Comparison of ENCODE assay signal across 10 cellular contexts in genomic region chr14:22513066-22513812, GRCh38.
DNase-seq lines count a peak whose midpoint lies in the region; ATAC-seq and TF ChIP-seq lines count a peak whose summit lies in the region.
"Had no signal": no experiment of that assay in that cellular context is flagged by ENCODE, and none has a peak within 500 bp of the region (broad histone marks: within the 10 kb centered on the region; RNA-seq: fewer than 3 reads in every experiment).

No MANE protein-coding gene starts in this region.

- TF ChIP-seq POLR2A in sigmoid colon (IDR thresholded peaks at IDR 0.05), result no peak

- no peak for DNase-seq in CD8-positive, alpha-beta T cell
- DNase-seq in T-cell (no peak), sigmoid colon (no peak), middle frontal gyrus (ENCODE audit: extremely low spot score, low spot score) (no peak), KG1 (lab: John Stamatoyannopoulos, UW) (no peak), SHP77 (lab: John Stamatoyannopoulos, UW) (no peak), NCI-H146 treated with DMSO at 0.1 percent for 48 hours (lab: John Stamatoyannopoulos, UW; ENCODE audit: unreplicated experiment) (no peak)
- DNase-seq: COR-L47, NCI-H1436 had no signal

- no peak for TF ChIP-seq EP300 in sigmoid colon (IDR thresholded peaks at IDR 0.05)

- H3K4me3 ChIP-seq in CD8-positive, alpha-beta T cell (ENCODE audit: low read depth, low read length), result peak overlapping the region; percentile 41
- H3K4me3 ChIP-seq in esophagus (ENCODE audit: low read depth in 1 of 2, low read length in 2 of 2) (no peak overlapping the region), sigmoid colon (no peak overlapping the region)

- no peaks in the 10 kb centered on the region for H3K9me3 ChIP-seq in CD8-positive, alpha-beta T cell (ENCODE audit: low read length)
- peaks cover 0 to 2% of the 10 kb centered on the region in 2 donors for H3K9me3 ChIP-seq in esophagus (ENCODE audit: control insufficient read depth in 2 of 2, insufficient read depth in 1 of 2, low read depth in 1 of 2, low read length in 1 of 2)
- H3K9me3 ChIP-seq in sigmoid colon, result no peaks in the 10 kb centered on the region

- CTCF ChIA-PET in CD8-positive, alpha-beta T cell (lab: Charles Lee), result interaction anchor here (0.7 to 7.2 kb wide), 11 partner anchors 10 to 630 kb away, joined by 3 to 47 read pairs (median 3); no protein-coding TSS in a partner anchor
- CTCF ChIA-PET in T-cell (lab: Charles Lee), result interaction anchor here (0.6 to 1.4 kb wide), 12 partner anchors 10 to 786 kb away, joined by 3 to 5 read pairs (median 3); no protein-coding TSS in a partner anchor

- no peak for TF ChIP-seq CTCF in CD8-positive, alpha-beta T cell (IDR thresholded peaks at IDR 0.05)
- TF ChIP-seq CTCF in sigmoid colon (IDR thresholded peaks at IDR 0.05), result no peak

- no peaks in the 10 kb centered on the region for H3K27me3 Mint-ChIP-seq in CD8-positive, alpha-beta T cell (ENCODE audit: low read depth)
- H3K27me3 Mint-ChIP-seq in T-cell, result no peaks in the 10 kb centered on the region

- peaks cover 31% of the 10 kb centered on the region for H3K36me3 ChIP-seq in CD8-positive, alpha-beta T cell (ENCODE audit: insufficient read depth, low read length)
- H3K36me3 ChIP-seq in esophagus (ENCODE audit: control insufficient read depth in 2 of 2, insufficient read depth in 2 of 2, low read length in 1 of 2) (no peaks in the 10 kb centered on the region), sigmoid colon (no peaks in the 10 kb centered on the region)

- peak overlapping the region; percentile 99 for H3K27ac Mint-ChIP-seq in CD8-positive, alpha-beta T cell
- H3K27ac Mint-ChIP-seq in T-cell, result peak overlapping the region; percentile 96 to 99

- intact Hi-C loops in CD8-positive, alpha-beta T cell (cut with DNase I, micrococcal nuclease), result loop anchor here in 1 of 2 experiments (2.0 to 10.0 kb wide), 2 partner anchors 14 to 288 kb away; no protein-coding TSS in a partner anchor
- intact Hi-C loops in sigmoid colon (cut with DNase I), result no loop called here

- no peaks in the 10 kb centered on the region for H3K27me3 ChIP-seq in CD8-positive, alpha-beta T cell (ENCODE audit: insufficient read depth, low read length)
- H3K27me3 ChIP-seq in esophagus (ENCODE audit: control insufficient read depth in 1 of 2, insufficient read depth in 2 of 2, low read length in 2 of 2) (no peaks in the 10 kb centered on the region), sigmoid colon (no peaks in the 10 kb centered on the region)

- no peak for ATAC-seq in CD8-positive, alpha-beta T cell
- ATAC-seq in T-cell (replicated peaks in 1 of 4), result no peak

- peaks cover 87% of the 10 kb centered on the region for H3K36me3 Mint-ChIP-seq in CD8-positive, alpha-beta T cell
- peaks cover 71% of the 10 kb centered on the region for H3K36me3 Mint-ChIP-seq in T-cell

- POLR2A ChIA-PET in CD8-positive, alpha-beta T cell (lab: Charles Lee), result interaction anchor here (0.9 to 26.7 kb wide), 9 partner anchors 8 to 58 kb away, joined by 3 to 472 read pairs (median 5); no protein-coding TSS in a partner anchor
- POLR2A ChIA-PET in T-cell (lab: Charles Lee), result interaction anchor here (1.9 to 4.7 kb wide), 2 partner anchors 13 to 26 kb away, joined by 5 to 45 read pairs; no protein-coding TSS in a partner anchor

- peaks cover 95% of the 10 kb centered on the region for H3K4me1 ChIP-seq in CD8-positive, alpha-beta T cell (ENCODE audit: insufficient read depth, low read length)
- H3K4me1 ChIP-seq in esophagus (ENCODE audit: control insufficient read depth in 2 of 2, insufficient read depth in 2 of 2, low read length in 1 of 2), result no peaks in the 10 kb centered on the region
- peaks cover 0 to 84% (median 80%) of the 10 kb centered on the region in 4 donors for H3K4me1 ChIP-seq in sigmoid colon

- H3K9me3 Mint-ChIP-seq in CD8-positive, alpha-beta T cell, result no peaks in the 10 kb centered on the region
- no peaks in the 10 kb centered on the region for H3K9me3 Mint-ChIP-seq in T-cell

- peak overlapping the region; percentile 43 for H3K27ac ChIP-seq in CD8-positive, alpha-beta T cell (ENCODE audit: low read depth, low read length)
- peak overlapping the region; percentile 35 to 60 for H3K27ac ChIP-seq in esophagus (ENCODE audit: low read depth in 2 of 2, low read length in 1 of 2)
- H3K27ac ChIP-seq in sigmoid colon, result peak overlapping the region; percentile 60 to 77 (median 61)

- H3K4me1 Mint-ChIP-seq in CD8-positive, alpha-beta T cell (ENCODE audit: low read depth), result peaks cover 89% of the 10 kb centered on the region
- peaks cover 86 to 95% (median 92%) of the 10 kb centered on the region in 3 donors for H3K4me1 Mint-ChIP-seq in T-cell

- WGBS in esophagus, 2 donors, result 48 to 49% methylated on average over 3 of the region's 3 CpGs
- 69 to 87% methylated on average over 3 of the region's 3 CpGs for WGBS in sigmoid colon, 2 donors

- H3K4me3 Mint-ChIP-seq in CD8-positive, alpha-beta T cell, result peak overlapping the region; percentile 81
- peak overlapping the region; percentile 82 to 86 (median 83) for H3K4me3 Mint-ChIP-seq in T-cell
